In the genomic region with DNA sequence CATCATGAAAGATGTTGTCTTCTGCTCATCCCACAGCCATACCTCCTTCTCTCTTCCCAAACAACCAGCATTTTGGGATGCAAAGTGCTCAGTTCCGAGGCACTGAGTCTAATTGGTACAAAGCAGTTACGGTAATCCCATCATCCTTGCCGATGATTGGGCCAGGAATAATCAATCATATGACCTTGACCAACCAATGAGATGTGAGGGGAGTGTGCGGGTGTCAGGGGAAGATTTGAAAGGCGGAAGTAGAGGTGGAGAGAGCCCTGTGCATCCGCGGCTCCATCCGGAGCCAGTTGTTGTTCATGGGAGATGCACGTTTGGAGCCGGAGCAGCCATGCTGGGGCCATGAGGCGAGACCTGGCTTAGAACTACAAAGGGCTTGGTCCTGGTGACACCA, we compare ENCODE assay signal across 16 cellular contexts.
DNase-seq lines count a peak whose midpoint lies in the region; ATAC-seq, FAIRE-seq and TF ChIP-seq lines count a peak whose summit lies in the region.
"Had no signal": no experiment of that assay in that cellular context is flagged by ENCODE, and none has a peak within 500 bp of the region (broad histone marks: within the 10 kb centered on the region; RNA-seq: fewer than 3 reads in every experiment).

No MANE protein-coding gene starts in this region.

- no peaks in the 10 kb centered on the region for H3K9me1 ChIP-seq in K562 (ENCODE audit: control insufficient read depth, insufficient read depth, low read length)

- no peak overlapping the region for H2BK120ac ChIP-seq in neuronal stem cell (ENCODE audit: low read depth, low read length)

- no peak overlapping the region for H3K4me3 ChIP-seq in HepG2 (replicated peaks in 1 of 3; ENCODE audit: insufficient read depth in 1 of 3, low read depth in 2 of 3, low read length in 3 of 3)
- H3K4me3 ChIP-seq in right lobe of liver = no peak overlapping the region
- no peak overlapping the region for H3K4me3 ChIP-seq in K562
- no peak overlapping the region for H3K4me3 ChIP-seq in OCI-LY7 (ENCODE audit: low read depth, low read length, poor library complexity, severe bottlenecking)
- no peak overlapping the region for H3K4me3 ChIP-seq in neuronal stem cell (ENCODE audit: low read length in 2 of 2)
- H3K4me3 ChIP-seq: GM12878 had no signal

- H3K4me1 ChIP-seq in HepG2 (ENCODE audit: insufficient read depth, low read length) (peaks cover 59% of the 10 kb centered on the region), right lobe of liver (peaks cover 0 to 12% (median 5%) of the 10 kb centered on the region in 4 donors), K562 (replicated peaks in 1 of 2; ENCODE audit: control insufficient read depth in 2 of 2, insufficient read depth in 2 of 2, low read length in 2 of 2) (peaks cover 0 to 4% of the 10 kb centered on the region in 2 experiments; a peak in 1 of 5 replicates), OCI-LY7 (ENCODE audit: insufficient read depth, low read length, poor library complexity, severe bottlenecking) (peaks cover 33% of the 10 kb centered on the region), neuronal stem cell (ENCODE audit: control insufficient read depth in 2 of 2, insufficient read depth in 1 of 2, low read depth in 1 of 2, low read length in 2 of 2) (no peaks in the 10 kb centered on the region)

- no peaks in the 10 kb centered on the region; the same call in 1 of the 2 replicates for H3K27me3 Mint-ChIP-seq in WTC11 (ENCODE audit: low read depth)
- H3K27me3 Mint-ChIP-seq: B cell; CD4-positive, CD25-positive, alpha-beta regulatory T cell had no signal

- BruUV-seq in HepG2 (replicated peaks; lab: Mats Ljungman, UMichigan) (no TSS peak), K562 (replicated peaks; lab: Mats Ljungman, UMichigan) (no TSS peak), OCI-LY7 (replicated peaks; lab: Mats Ljungman, UMichigan) (no TSS peak)

- DNase-seq in HepG2 (ENCODE audit: low spot score) (no peak), right lobe of liver (no peak), WTC11 (ENCODE audit: low spot score) (no peak), K562 (ENCODE audit: extremely low read depth in 1 of 4, low spot score in 3 of 4) (peak in 3 of 4 experiments; percentile 29 to 40 (median 31)), OCI-LY7 (ENCODE audit: low spot score) (no peak), neuronal stem cell (ENCODE audit: low spot score) (no peak)
- no peak for DNase-seq in stimulated activated CD4-positive, alpha-beta T cell treated with anti-CD3 and anti-CD28 coated beads, Interleukin-12 subunit alpha, Interleukin-12 subunit beta, amount 100 ng/mL, for 4 hours
- DNase-seq: C1 segment of cervical spinal cord; CD4-positive, CD25-positive, alpha-beta regulatory T cell; DMS79 treated with DMSO at 0.1 percent for 48 hours; GF-D8; GOT3; HFFc6 had no signal

- H2AK5ac ChIP-seq in neuronal stem cell (ENCODE audit: low read depth, low read length) = no peak overlapping the region

- H3K23ac ChIP-seq in neuronal stem cell (ENCODE audit: low read depth, low read length, poor library complexity) = no peak overlapping the region

- no peaks in the 10 kb centered on the region for H3K36me3 Mint-ChIP-seq in WTC11

- POLR2A ChIA-PET in HepG2 (lab: Yijun Ruan, JAX) = no interaction called here
- POLR2A ChIA-PET in WTC11 (lab: Charles Lee) = no interaction called here
- POLR2A ChIA-PET in K562 (lab: Yijun Ruan, JAX) = no interaction called here
- POLR2A ChIA-PET in OCI-LY7 (lab: Charles Lee) = interaction anchor here (0.6 kb wide), 1 partner anchor 73 kb away, joined by 3 read pairs; no protein-coding TSS in a partner anchor

- H3K4me2 ChIP-seq in HepG2 (ENCODE audit: low read depth, low read length) = no peak overlapping the region
- H3K4me2 ChIP-seq in K562 (ENCODE audit: insufficient read depth, low read length) = no peak overlapping the region
- H3K4me2 ChIP-seq in OCI-LY7 (ENCODE audit: low read length) = no peak overlapping the region
- H3K4me2 ChIP-seq in neuronal stem cell (ENCODE audit: insufficient read depth, low read length, poor library complexity, severe bottlenecking) = no peak overlapping the region

- no peak overlapping the region for H3K4ac ChIP-seq in neuronal stem cell (ENCODE audit: low read length)

- H3K14ac ChIP-seq in neuronal stem cell (ENCODE audit: low read length) = no peak overlapping the region

- in situ Hi-C loops in HepG2 (cut with HindIII; ENCODE audit: extremely low pct_ligation_motif_present, low pct_unique_long_range_greater_than_20kb) = no loop called here
- in situ Hi-C loops in K562 (cut with MboI) = no loop called here

- ATAC-seq in HepG2 (no peak), right lobe of liver (no peak), WTC11 (no peak), K562 (peak; percentile 69)
- ATAC-seq: GM12878, HCT116 had no signal

- H3K4me3 Mint-ChIP-seq in WTC11 = no peak overlapping the region
- H3K4me3 Mint-ChIP-seq: B cell; CD4-positive, CD25-positive, alpha-beta regulatory T cell; HFFc6 had no signal

- H3K9me3 ChIP-seq in HepG2 (ENCODE audit: low read length) = no peaks in the 10 kb centered on the region
- H3K9me3 ChIP-seq in right lobe of liver = no peaks in the 10 kb centered on the region
- no peaks in the 10 kb centered on the region for H3K9me3 ChIP-seq in K562 (replicated peaks; ENCODE audit: control insufficient read depth, insufficient read depth, low read depth, low read length)
- H3K9me3 ChIP-seq in OCI-LY7 (ENCODE audit: low read length) = no peaks in the 10 kb centered on the region
- H3K9me3 ChIP-seq in neuronal stem cell (replicated peaks in 1 of 2; ENCODE audit: control insufficient read depth in 2 of 2, insufficient read depth in 1 of 2, low read depth in 1 of 2, low read length in 2 of 2) = no peaks in the 10 kb centered on the region

- no peak overlapping the region for H4K8ac ChIP-seq in neuronal stem cell (ENCODE audit: low read depth, low read length)

- no peak overlapping the region for H2BK12ac ChIP-seq in neuronal stem cell (ENCODE audit: low read length)

- no peak for FAIRE-seq in HepG2 (lab: Jason Lieb, UNC)
- FAIRE-seq in K562 (lab: Jason Lieb, UNC) = no peak
- FAIRE-seq: GM12878 had no signal

- no peaks in the 10 kb centered on the region for H3K4me1 Mint-ChIP-seq in WTC11
- H3K4me1 Mint-ChIP-seq: B cell had no signal

- H3K36me3 ChIP-seq in HepG2 (replicated peaks in 1 of 2; ENCODE audit: control insufficient read depth in 1 of 2, insufficient read depth in 2 of 2, low read length in 2 of 2) = peaks cover 2 to 14% of the 10 kb centered on the region in 2 experiments; a peak in 3 of 5 replicates
- peaks cover 0 to 8% (median 0%) of the 10 kb centered on the region in 4 donors for H3K36me3 ChIP-seq in right lobe of liver
- H3K36me3 ChIP-seq in K562 (ENCODE audit: control insufficient read depth, insufficient read depth, low read length) = no peaks in the 10 kb centered on the region
- H3K36me3 ChIP-seq in OCI-LY7 (ENCODE audit: insufficient read depth, low read length) = no peaks in the 10 kb centered on the region
- H3K36me3 ChIP-seq in neuronal stem cell (replicated peaks in 1 of 2; ENCODE audit: control insufficient read depth in 2 of 2, insufficient read depth in 2 of 2, low read length in 2 of 2) = no peaks in the 10 kb centered on the region

- H3K27ac ChIP-seq in HepG2 (ENCODE audit: extremely low read length, insufficient read depth, low read length) (no peak overlapping the region), right lobe of liver (no peak overlapping the region), K562 (ENCODE audit: extremely low read depth, low read depth, low read length) (no peak overlapping the region), OCI-LY7 (ENCODE audit: low read depth, low read length, poor library complexity, severe bottlenecking) (no peak overlapping the region), neuronal stem cell (replicated peaks; ENCODE audit: low read length) (no peak overlapping the region)

- no peak overlapping the region for H3K18ac ChIP-seq in neuronal stem cell (ENCODE audit: low read length)

- no peak overlapping the region for H2BK15ac ChIP-seq in neuronal stem cell (ENCODE audit: low read length)

- TF ChIP-seq EP300 in HepG2 (IDR thresholded peaks at IDR 0.05; ENCODE audit: low read depth in 2 of 2, low read length in 2 of 2) (no peak), HepG2 (CRISPR knock-in tag; IDR thresholded peaks at IDR 0.05; ENCODE audit: borderline replicate concordance) (no peak), K562 (IDR thresholded peaks at IDR 0.05; ENCODE audit: low read length) (no peak)

- H4K20me1 ChIP-seq in HepG2 (ENCODE audit: insufficient read depth, low read length) (no peaks in the 10 kb centered on the region), K562 (replicated peaks; ENCODE audit: control insufficient read depth, insufficient read depth, low read length) (no peaks in the 10 kb centered on the region), OCI-LY7 (ENCODE audit: insufficient read depth, low read length) (no peaks in the 10 kb centered on the region)

- H3K79me1 ChIP-seq in neuronal stem cell (ENCODE audit: low read depth, low read length) = no peaks in the 10 kb centered on the region

- no peak overlapping the region; the same call in 1 of the 2 replicates for H3K27ac Mint-ChIP-seq in WTC11
- H3K27ac Mint-ChIP-seq: B cell; CD4-positive, CD25-positive, alpha-beta regulatory T cell; HFFc6 had no signal

- H3K27me3 ChIP-seq in HepG2 (ENCODE audit: control insufficient read depth in 1 of 2, insufficient read depth in 2 of 2, low read length in 2 of 2) (no peaks in the 10 kb centered on the region), right lobe of liver (no peaks in the 10 kb centered on the region), K562 (ENCODE audit: control insufficient read depth in 2 of 2, insufficient read depth in 2 of 2, low read length in 2 of 2) (peaks cover 0 to 8% of the 10 kb centered on the region in 2 experiments; a peak in 2 of 5 replicates), neuronal stem cell (ENCODE audit: control insufficient read depth in 3 of 3, insufficient read depth in 3 of 3, low read depth in 1 of 3, low read length in 3 of 3) (peaks cover 0 to 23% (median 0%) of the 10 kb centered on the region in 3 experiments)

- H3K9ac ChIP-seq in HepG2 (ENCODE audit: insufficient read depth, low read depth, low read length) = no peak overlapping the region
- H3K9ac ChIP-seq in K562 (ENCODE audit: insufficient read depth in 1 of 2, low read depth in 2 of 2, low read length in 2 of 2) = peak overlapping the region in 1 of 2 experiments; percentile 28; a peak in 1 of 4 replicates
- no peak overlapping the region for H3K9ac ChIP-seq in neuronal stem cell (ENCODE audit: low read depth, low read length, poor library complexity)

- no peaks in the 10 kb centered on the region for H3K9me2 ChIP-seq in OCI-LY7 (ENCODE audit: insufficient read depth, low read length)

- H4K91ac ChIP-seq in neuronal stem cell (ENCODE audit: low read depth, low read length, poor library complexity) = no peak overlapping the region

- 98% methylated on average over 11 of the region's 11 CpGs for WGBS in HepG2 (ENCODE audit: low lambda C conversion rate)
- WGBS in right lobe of liver (ENCODE audit: insufficient coverage, low coverage, low lambda C conversion rate, missing lambda C conversion rate) = 90% methylated on average over 3 of the region's 11 CpGs
- WGBS in K562 (ENCODE audit: insufficient coverage, low coverage, missing lambda C conversion rate) = 19% methylated on average over 2 of the region's 11 CpGs
- no CpG with 5 or more reads among the region's 11 CpGs for WGBS in neuronal stem cell (ENCODE audit: extremely low coverage in 2 of 2, insufficient read length in 2 of 2, insufficient replicate concordance in 1 of 2), 2 donors

- H2BK5ac ChIP-seq in neuronal stem cell (ENCODE audit: low read length) = no peak overlapping the region

- CTCF ChIA-PET in HepG2 (lab: Yijun Ruan, JAX; ENCODE audit: low intra/inter-chr PET ratio, low total read pairs) (no interaction called here), WTC11 (lab: Charles Lee) (no interaction called here), K562 (lab: Yijun Ruan, JAX; ENCODE audit: low intra/inter-chr PET ratio) (no interaction called here), OCI-LY7 (lab: Charles Lee; ENCODE audit: unreplicated experiment) (no interaction called here)

- H2AFZ ChIP-seq in HepG2 (ENCODE audit: low read length) = no peak overlapping the region
- peak overlapping the region; percentile 58 for H2AFZ ChIP-seq in K562 (ENCODE audit: low read depth, low read length)
- H2AFZ ChIP-seq in OCI-LY7 (ENCODE audit: low read length) = no peak overlapping the region
- no peak overlapping the region for H2AFZ ChIP-seq in neuronal stem cell (ENCODE audit: low read length)

- TF ChIP-seq POLR2A in HepG2 (IDR thresholded peaks at IDR 0.05; ENCODE audit: insufficient read depth in 1 of 2, low read depth in 2 of 2, low read length in 2 of 2) = no peak
- no peak for TF ChIP-seq POLR2A in right lobe of liver (IDR thresholded peaks at IDR 0.05)
- TF ChIP-seq POLR2A in K562 (conservative IDR thresholded peaks at IDR 0.05) = no peak

- no peak for TF ChIP-seq CTCF in HepG2 (CRISPR knock-in tag; IDR thresholded peaks at IDR 0.05)
- no peak for TF ChIP-seq CTCF in right lobe of liver (IDR thresholded peaks at IDR 0.05)
- TF ChIP-seq CTCF in WTC11 (IDR thresholded peaks at IDR 0.05) = no peak
- no peak for TF ChIP-seq CTCF in K562 (IDR thresholded peaks at IDR 0.05 in 2 of 3, conservative IDR thresholded peaks at IDR 0.05 in 1 of 3; ENCODE audit: insufficient read depth in 2 of 3, low read depth in 1 of 3, low read length in 3 of 3)
- TF ChIP-seq CTCF in OCI-LY7 (conservative IDR thresholded peaks at IDR 0.05; ENCODE audit: low read length) = no peak

- H3K9me3 Mint-ChIP-seq in WTC11 = no peaks in the 10 kb centered on the region
- H3K9me3 Mint-ChIP-seq: CD4-positive, CD25-positive, alpha-beta regulatory T cell; HFFc6 had no signal

- TF ChIP-seq RAD21 in HepG2 (CRISPR knock-in tag; IDR thresholded peaks at IDR 0.05) = no peak
- TF ChIP-seq RAD21 in K562 (CRISPR knock-in tag; conservative IDR thresholded peaks at IDR 0.05 in 1 of 2, IDR thresholded peaks at IDR 0.05 in 1 of 2) = no peak

- H3K79me2 ChIP-seq in HepG2 (ENCODE audit: insufficient read depth, low read length) = no peaks in the 10 kb centered on the region
- H3K79me2 ChIP-seq in K562 (ENCODE audit: control insufficient read depth, insufficient read depth, low read length) = no peaks in the 10 kb centered on the region
- no peaks in the 10 kb centered on the region for H3K79me2 ChIP-seq in OCI-LY7 (ENCODE audit: insufficient read depth, low read depth, low read length)

- intact Hi-C loops in HepG2 (cut with micrococcal nuclease; ENCODE audit: unreplicated experiment) (no loop called here), right lobe of liver (cut with DNase I) (loop anchor here (5.0 to 10.0 kb wide), 2 partner anchors 76 to 78 kb away; no protein-coding TSS in a partner anchor), K562 (cut with micrococcal nuclease) (no loop called here), OCI-LY7 (cut with micrococcal nuclease; ENCODE audit: unreplicated experiment) (no loop called here)

Comparison
In these comparisons a context has a peak if more than half of its experiments do, and no peak if none do; other contexts are left out.
1. intact Hi-C loops: an anchor here in right lobe of liver (5.0 to 10.0 kb wide); none called in HepG2, K562 and OCI-LY7.
2. DNase-seq: peak in K562 (3 of 4); none in HepG2 (single experiment), right lobe of liver (0 of 3), WTC11 (single experiment), stimulated activated CD4-positive, alpha-beta T cell treated with anti-CD3 and anti-CD28 coated beads, Interleukin-12 subunit alpha, Interleukin-12 subunit beta, amount 100 ng/mL, for 4 hours (single experiment), OCI-LY7 (single experiment) and neuronal stem cell (single experiment).
3. Of the 241 proteins assayed by ChIP-seq in both HepG2 and K562: peak only in HepG2: none; only in K562: USF2; in both: NFYB; in neither: 239.